ENCODE assay signal across 8 cellular contexts in the genomic region with DNA sequence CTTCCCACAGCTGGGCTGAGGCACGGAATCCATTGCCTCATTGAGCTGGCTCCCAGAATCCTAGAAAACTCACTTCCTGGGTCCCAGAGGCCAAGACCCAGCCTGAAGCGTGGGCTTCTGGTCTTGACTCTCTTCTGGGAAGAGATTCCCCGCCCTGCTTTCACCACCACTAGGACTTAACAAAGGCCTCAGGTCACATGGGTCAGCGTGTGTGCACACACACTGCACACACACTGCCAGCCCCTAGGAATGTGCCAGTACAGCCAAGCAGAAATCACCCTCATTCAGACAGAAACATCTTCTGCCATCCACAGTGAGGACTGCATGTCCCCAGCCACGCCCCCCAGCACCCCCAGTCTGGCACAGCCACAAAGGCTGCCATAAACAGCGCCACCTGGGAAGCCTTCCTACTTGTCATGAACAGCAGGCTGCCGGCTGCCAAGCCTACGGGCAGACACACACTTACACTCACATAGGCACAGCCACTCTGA.
A peak's percentile ranks its signal among the peaks of the same experiment; 100 is the strongest.
DNase-seq lines count a peak whose midpoint lies in the region; ATAC-seq and TF ChIP-seq lines count a peak whose summit lies in the region.

No MANE protein-coding gene starts in this region.

- H3K36me3 Mint-ChIP-seq in brain (peaks cover 20% of the 10 kb centered on the region), endothelial cell (ENCODE audit: low read depth, unreplicated experiment) (peaks cover 16% of the 10 kb centered on the region)
- H3K36me3 Mint-ChIP-seq in activated T-helper 1 cell treated with anti-CD3 and anti-CD28 coated beads, Interleukin-12 subunit alpha, Interleukin-12 subunit beta, Interleukin-2, Interleukin-4 antibody, amounts not matched to agents 30 ng/mL and 10 ng/mL and 1 ng/mL, durations not matched to agents 14 hours and 24 hours and 36 hours (ENCODE audit: low read depth): no peaks in the 10 kb centered on the region

- H3K4me3 Mint-ChIP-seq in brain (peak overlapping the region in 3 of 5 experiments; percentile 31 to 43 (median 42)), endothelial cell (ENCODE audit: unreplicated experiment) (no peak overlapping the region)
- H3K4me3 Mint-ChIP-seq in activated T-helper 1 cell treated with anti-CD3 and anti-CD28 coated beads, Interleukin-12 subunit alpha, Interleukin-12 subunit beta, Interleukin-2, Interleukin-4 antibody, amounts not matched to agents 30 ng/mL and 10 ng/mL and 1 ng/mL, durations not matched to agents 14 hours and 24 hours and 36 hours: no peak overlapping the region

- H3K9me3 ChIP-seq in HUES48 (ENCODE audit: control insufficient read depth, insufficient read depth, low read length) (no peaks in the 10 kb centered on the region), spleen (no peaks in the 10 kb centered on the region)

- WGBS in spleen, 5 donors: 64 to 81% (median 75%) methylated on average over 8 of the region's 8 CpGs

- H3K4me1 ChIP-seq in HUES48 (ENCODE audit: control insufficient read depth, insufficient read depth, low read length) (peaks cover 5% of the 10 kb centered on the region; the same call in 1 of the 2 replicates), spleen (peaks cover 3 to 100% (median 36%) of the 10 kb centered on the region in 6 donors)

- DNase-seq in iPS-NIHi7 (ENCODE audit: extremely low spot score) (peak; percentile 55), spleen (no peak), endothelial cell (ENCODE audit: low spot score) (no peak)
- DNase-seq in activated T-helper 1 cell treated with anti-CD3 and anti-CD28 coated beads, Interleukin-12 subunit alpha, Interleukin-12 subunit beta, Interleukin-2, Interleukin-4 antibody, amounts not matched to agents 30 ng/mL and 10 ng/mL and 1 ng/mL, durations not matched to agents 14 hours and 24 hours and 36 hours (ENCODE audit: low spot score): no peak
- no peak for DNase-seq in central memory CD4-positive, alpha-beta T cell

- intact Hi-C loops in spleen (cut with DNase I; ENCODE audit: low total_unique reads): no loop called here
- intact Hi-C loops in activated T-helper 1 cell treated with anti-CD3 and anti-CD28 coated beads, Interleukin-12 subunit alpha, Interleukin-12 subunit beta, Interleukin-2, Interleukin-4 antibody, amounts not matched to agents 30 ng/mL and 10 ng/mL and 1 ng/mL, durations not matched to agents 14 hours and 24 hours and 36 hours (cut with micrococcal nuclease): no loop called here

- H3K36me3 ChIP-seq in HUES48 (ENCODE audit: control insufficient read depth, insufficient read depth, low read length) (no peaks in the 10 kb centered on the region), spleen (peaks cover 0 to 85% (median 19%) of the 10 kb centered on the region in 6 donors)

- H3K27ac Mint-ChIP-seq in brain (peak overlapping the region; percentile 69 to 99 (median 96)), endothelial cell (ENCODE audit: unreplicated experiment) (no peak overlapping the region)
- no peak overlapping the region for H3K27ac Mint-ChIP-seq in activated T-helper 1 cell treated with anti-CD3 and anti-CD28 coated beads, Interleukin-12 subunit alpha, Interleukin-12 subunit beta, Interleukin-2, Interleukin-4 antibody, amounts not matched to agents 30 ng/mL and 10 ng/mL and 1 ng/mL, durations not matched to agents 14 hours and 24 hours and 36 hours

- H3K27me3 Mint-ChIP-seq in brain: no peaks in the 10 kb centered on the region
- peaks cover 11% of the 10 kb centered on the region for H3K27me3 Mint-ChIP-seq in endothelial cell (ENCODE audit: unreplicated experiment)
- no peaks in the 10 kb centered on the region for H3K27me3 Mint-ChIP-seq in activated T-helper 1 cell treated with anti-CD3 and anti-CD28 coated beads, Interleukin-12 subunit alpha, Interleukin-12 subunit beta, Interleukin-2, Interleukin-4 antibody, amounts not matched to agents 30 ng/mL and 10 ng/mL and 1 ng/mL, durations not matched to agents 14 hours and 24 hours and 36 hours (ENCODE audit: insufficient read depth)

- TF ChIP-seq POLR2A in spleen (IDR thresholded peaks at IDR 0.05): no peak

- ATAC-seq in GM19467 (IDR thresholded peaks at IDR 0.05; ENCODE audit: unreplicated experiment): no peak

- H3K27ac ChIP-seq in HUES48 (ENCODE audit: low read depth, low read length) (peak overlapping the region; percentile 78), spleen (peak overlapping the region in 7 of 8 donors; percentile 41 to 64 (median 55))

- H3K27me3 ChIP-seq in HUES48 (ENCODE audit: control insufficient read depth, insufficient read depth, low read length) (peaks cover 5% of the 10 kb centered on the region; the same call in 1 of the 2 replicates), spleen (replicated peaks in 1 of 7) (no peaks in the 10 kb centered on the region)

- no peak for TF ChIP-seq CTCF in brain (conservative IDR thresholded peaks at IDR 0.05)
- no peak for TF ChIP-seq CTCF in spleen (IDR thresholded peaks at IDR 0.05 in 8 of 11, conservative IDR thresholded peaks at IDR 0.05 in 3 of 11)
- TF ChIP-seq CTCF in endothelial cell (IDR thresholded peaks at IDR 0.05; ENCODE audit: unreplicated experiment): no peak

- H3K9me3 Mint-ChIP-seq in brain (no peaks in the 10 kb centered on the region), endothelial cell (ENCODE audit: unreplicated experiment) (no peaks in the 10 kb centered on the region)
- H3K9me3 Mint-ChIP-seq in activated T-helper 1 cell treated with anti-CD3 and anti-CD28 coated beads, Interleukin-12 subunit alpha, Interleukin-12 subunit beta, Interleukin-2, Interleukin-4 antibody, amounts not matched to agents 30 ng/mL and 10 ng/mL and 1 ng/mL, durations not matched to agents 14 hours and 24 hours and 36 hours: no peaks in the 10 kb centered on the region

- H3K9ac ChIP-seq in HUES48 (ENCODE audit: low read depth, low read length): no peak overlapping the region

- peaks cover 47% of the 10 kb centered on the region for H3K4me1 Mint-ChIP-seq in brain
- no peaks in the 10 kb centered on the region for H3K4me1 Mint-ChIP-seq in endothelial cell (ENCODE audit: unreplicated experiment)
- H3K4me1 Mint-ChIP-seq in activated T-helper 1 cell treated with anti-CD3 and anti-CD28 coated beads, Interleukin-12 subunit alpha, Interleukin-12 subunit beta, Interleukin-2, Interleukin-4 antibody, amounts not matched to agents 30 ng/mL and 10 ng/mL and 1 ng/mL, durations not matched to agents 14 hours and 24 hours and 36 hours (ENCODE audit: low read depth): no peaks in the 10 kb centered on the region

- H3K4me3 ChIP-seq in HUES48 (ENCODE audit: low read depth, low read length) (no peak overlapping the region), spleen (no peak overlapping the region)

Comparison
In these comparisons a context has a peak if more than half of its experiments do, and no peak if none do; other contexts are left out.
1. H3K27ac Mint-ChIP-seq: peak in brain (5 of 5); none in endothelial cell (single experiment) and activated T-helper 1 cell treated with anti-CD3 and anti-CD28 coated beads, Interleukin-12 subunit alpha, Interleukin-12 subunit beta, Interleukin-2, Interleukin-4 antibody, amounts not matched to agents 30 ng/mL and 10 ng/mL and 1 ng/mL, durations not matched to agents 14 hours and 24 hours and 36 hours (single experiment).
2. H3K4me3 Mint-ChIP-seq: peak in brain (3 of 5); none in endothelial cell (single experiment) and activated T-helper 1 cell treated with anti-CD3 and anti-CD28 coated beads, Interleukin-12 subunit alpha, Interleukin-12 subunit beta, Interleukin-2, Interleukin-4 antibody, amounts not matched to agents 30 ng/mL and 10 ng/mL and 1 ng/mL, durations not matched to agents 14 hours and 24 hours and 36 hours (single experiment).